ENCODE assay signal across 10 cellular contexts in genomic region chr2:5825686-5826085, GRCh38.
"Had no signal": no experiment of that assay in that cellular context is flagged by ENCODE, and none has a peak within 500 bp of the region (broad histone marks: within the 10 kb centered on the region; RNA-seq: fewer than 3 reads in every experiment).

No MANE protein-coding gene starts in this region.

- H3K4me3 Mint-ChIP-seq: HFFc6 had no signal

- H3K4me1 ChIP-seq: HAP-1 had no signal

- H3K4me3 ChIP-seq: GM23248, HAP-1, K562 had no signal

- DNase-seq: GM23248, GOT3, H7, HFFc6, IMR-90 had no signal

- H3K9me3 ChIP-seq: HAP-1 had no signal

- H2AFZ ChIP-seq: GM23248 had no signal

- H3K36me3 ChIP-seq: HAP-1 had no signal

- H3K27ac ChIP-seq: GM23248, HL-60 had no signal

- ATAC-seq: HCT116, HepG2, K562 had no signal

- H3K27ac Mint-ChIP-seq: HFFc6 had no signal
